In genomic region chr11:76649964-76650363, GRCh38 we compare ENCODE assay signal across 18 cellular contexts. TPM values are rescaled to one million over a fixed set of nuclear protein-coding genes. Genes with fewer than 3 reads are reported as not detected.
"Had no signal": no experiment of that assay in that cellular context is flagged by ENCODE, and none has a peak within 500 bp of the region (broad histone marks: within the 10 kb centered on the region; RNA-seq: fewer than 3 reads in every experiment).

No MANE protein-coding gene starts in this region.

- FAIRE-seq: colon, endometrium, small intestine had no signal

- H3K27me3 ChIP-seq: gastroesophageal sphincter had no signal

- H3K27ac ChIP-seq: gastroesophageal sphincter, WERI-Rb-1 had no signal

- DNase-seq: activated CD4-positive, alpha-beta T cell treated with anti-CD3 and anti-CD28 coated beads for 1 hour; amniotic stem cell; caudate nucleus; erythroblast; occipital lobe; retina; small intestine; stimulated activated CD4-positive, alpha-beta T cell treated with anti-CD3 and anti-CD28 coated beads, Interleukin-15, amount 100 ng/mL, for 24 hours; stimulated activated CD4-positive, alpha-beta T cell treated with anti-CD3 and anti-CD28 coated beads, Interleukin-4, amount 100 ng/mL, for 24 hours; SW 1271; T-helper 2 cell; WERI-Rb-1 had no signal

- H3K4me3 ChIP-seq: gastroesophageal sphincter, lung had no signal

- H3K36me3 ChIP-seq: gastroesophageal sphincter, WERI-Rb-1 had no signal

- ATAC-seq: gastroesophageal sphincter; stimulated activated effector memory CD8-positive, alpha-beta T cell treated with anti-CD3 and anti-CD28 coated beads, Interleukin-12 subunit alpha, Interleukin-12 subunit beta, amount 100 ng/mL, for 72 hours had no signal

RNA-seq across cellular contexts. Expression of gene LRRC32, which starts 20.6 kb away (rescaled TPM):
- polyA plus RNA-seq: neural cell had no signal
